In the genomic region with DNA sequence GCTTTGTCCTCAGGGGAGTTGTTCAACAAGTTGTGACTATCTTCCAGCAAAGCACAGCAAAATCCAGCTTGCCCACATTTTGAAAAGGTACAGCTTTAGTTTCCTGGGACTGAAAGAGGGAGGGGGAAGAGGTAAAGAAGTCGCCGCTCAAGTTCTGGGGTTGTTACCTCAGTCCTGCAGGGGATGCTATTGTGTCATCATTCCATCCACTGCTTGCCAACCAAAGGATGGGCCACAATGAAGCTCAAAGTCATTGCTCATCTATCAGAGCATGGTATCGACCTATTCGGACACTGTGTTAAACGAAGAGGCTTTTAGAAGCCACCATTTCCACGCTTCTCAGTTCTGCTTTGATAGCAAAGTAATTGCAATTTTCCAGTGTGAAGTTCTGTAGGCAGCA, we compare ENCODE assay signal across 12 cellular contexts. TPM values are rescaled to one million over a fixed set of nuclear protein-coding genes. Genes with fewer than 3 reads are reported as not detected.
A peak's percentile ranks its signal among the peaks of the same experiment; 100 is the strongest.
DNase-seq lines count a peak whose midpoint lies in the region; ATAC-seq, FAIRE-seq and TF ChIP-seq lines count a peak whose summit lies in the region.
"Had no signal": no experiment of that assay in that cellular context is flagged by ENCODE, and none has a peak within 500 bp of the region (broad histone marks: within the 10 kb centered on the region; RNA-seq: fewer than 3 reads in every experiment).

No MANE protein-coding gene starts in this region.

- TF ChIP-seq CTCF in SK-N-SH (IDR thresholded peaks at IDR 0.05) (0 out of 2 replicates have a peak, but pooled peaks have one; percentile 13), epithelial cell of proximal tubule (conservative IDR thresholded peaks at IDR 0.05; ENCODE audit: low read depth, low read length) (peak; percentile 55), smooth muscle cell (IDR thresholded peaks at IDR 0.05; ENCODE audit: borderline replicate concordance, insufficient read depth, poor library complexity, severe bottlenecking) (peak; percentile 25), omental fat pad (IDR thresholded peaks at IDR 0.05) (no peak)

- CTCF ChIA-PET in SK-N-SH (lab: Yijun Ruan, JAX), result interaction anchor here (0.6 to 1.7 kb wide), 4 partner anchors 15 to 771 kb away, joined by 3 to 5 read pairs (median 4); no protein-coding TSS in a partner anchor

- no peak overlapping the region for H3K27ac ChIP-seq in SK-N-SH (ENCODE audit: low read depth in 2 of 2, low read length in 1 of 2)
- H3K27ac ChIP-seq in smooth muscle cell (ENCODE audit: low read depth), result no peak overlapping the region
- H3K27ac ChIP-seq: BLaER1 had no signal

- H3F3A ChIP-seq in SK-N-SH (replicated peaks; ENCODE audit: insufficient read depth) (no peaks in the 10 kb centered on the region), smooth muscle cell (ENCODE audit: low read depth) (no peaks in the 10 kb centered on the region)

- H3K36me3 ChIP-seq in SK-N-SH (replicated peaks in 1 of 2; ENCODE audit: control insufficient read depth in 1 of 2, insufficient read depth in 2 of 2, low read length in 1 of 2) (no peaks in the 10 kb centered on the region), smooth muscle cell (ENCODE audit: low read depth) (no peaks in the 10 kb centered on the region)
- H3K36me3 ChIP-seq: BLaER1 had no signal

- no peak overlapping the region for H2AFZ ChIP-seq in SK-N-SH (ENCODE audit: low read depth)
- no peak overlapping the region for H2AFZ ChIP-seq in smooth muscle cell (ENCODE audit: low read depth)

- WGBS in SK-N-SH (ENCODE audit: low lambda C conversion rate), result 63% methylated on average over 6 of the region's 6 CpGs
- WGBS in smooth muscle cell (ENCODE audit: low lambda C conversion rate), result 52% methylated on average over 6 of the region's 6 CpGs

- TF ChIP-seq EP300 in SK-N-SH (IDR thresholded peaks at IDR 0.05; ENCODE audit: borderline replicate concordance in 1 of 2, low read depth in 1 of 2, low read length in 1 of 2), result no peak

- TF ChIP-seq RAD21 in SK-N-SH (IDR thresholded peaks at IDR 0.05; ENCODE audit: low read length), result peak; percentile 28

- H3K27me3 ChIP-seq in SK-N-SH (ENCODE audit: insufficient read depth), result no peaks in the 10 kb centered on the region
- H3K27me3 ChIP-seq in smooth muscle cell (ENCODE audit: low read depth), result no peaks in the 10 kb centered on the region
- H3K27me3 ChIP-seq: BLaER1 had no signal

- ATAC-seq in SK-N-SH treated with all-trans-retinoic acid at 6 μM for 48 hours (no peak), omental fat pad (ENCODE audit: low FRiP score) (no peak)

- H3K79me2 ChIP-seq in SK-N-SH (ENCODE audit: insufficient read depth) (no peaks in the 10 kb centered on the region), smooth muscle cell (ENCODE audit: low read depth) (no peaks in the 10 kb centered on the region)

- no peak for DNase-seq in SK-N-SH
- DNase-seq in NCI-H524 treated with DMSO at 0.1 percent for 48 hours (lab: John Stamatoyannopoulos, UW), result peak; percentile 3
- no peak for DNase-seq in epithelial cell of proximal tubule (ENCODE audit: low read depth)
- no peak for DNase-seq in smooth muscle cell (lab: John Stamatoyannopoulos, UW; ENCODE audit: unreplicated experiment)
- no peak for DNase-seq in middle frontal gyrus (ENCODE audit: extremely low spot score, low spot score)
- no peak for DNase-seq in HTR-8/SVneo (ENCODE audit: insufficient read length, low spot score)
- no peak for DNase-seq in omental fat pad (ENCODE audit: low spot score)
- DNase-seq: activated CD4-positive, alpha-beta T cell treated with anti-CD3 and anti-CD28 coated beads, Interleukin-2, amount 50 U/mL, for 48 hours; amygdala; RPMI8226 had no signal

- H3K9ac ChIP-seq in SK-N-SH (no peak overlapping the region), smooth muscle cell (ENCODE audit: low read depth) (no peak overlapping the region)
- H3K9ac ChIP-seq: BLaER1 had no signal

- H3K9me2 ChIP-seq in SK-N-SH, result no peaks in the 10 kb centered on the region

- H3K4me2 ChIP-seq in SK-N-SH (no peak overlapping the region), smooth muscle cell (no peak overlapping the region)
- H3K4me2 ChIP-seq: BLaER1 had no signal

- H3K4me1 ChIP-seq in SK-N-SH (ENCODE audit: control insufficient read depth in 1 of 2, insufficient read depth in 2 of 2, low read depth in 1 of 2, low read length in 1 of 2) (no peaks in the 10 kb centered on the region), smooth muscle cell (ENCODE audit: low read depth) (no peaks in the 10 kb centered on the region)

- no peaks in the 10 kb centered on the region for H4K20me1 ChIP-seq in SK-N-SH (ENCODE audit: insufficient read depth)
- H4K20me1 ChIP-seq in smooth muscle cell (ENCODE audit: low read depth), result no peaks in the 10 kb centered on the region
- H4K20me1 ChIP-seq: BLaER1 had no signal

- no peak for FAIRE-seq in HTR-8/SVneo (lab: Jason Lieb, UNC)

- POLR2A ChIA-PET in SK-N-SH (lab: Yijun Ruan, JAX), result no interaction called here

- H3K4me3 ChIP-seq in SK-N-SH (ENCODE audit: low read depth in 2 of 2, low read length in 1 of 2), result no peak overlapping the region
- H3K4me3 ChIP-seq in epithelial cell of proximal tubule (ENCODE audit: low read depth, low read length), result no peak overlapping the region
- no peak overlapping the region for H3K4me3 ChIP-seq in smooth muscle cell
- H3K4me3 ChIP-seq: BLaER1 had no signal

- H3K9me3 ChIP-seq in SK-N-SH, result no peaks in the 10 kb centered on the region
- no peaks in the 10 kb centered on the region for H3K9me3 ChIP-seq in smooth muscle cell (replicated peaks; ENCODE audit: low read depth)

TF ChIP-seq in SK-N-SH, 30 proteins besides CTCF, POLR2A, EP300 and RAD21 (continues in another document):
- TF ChIP-seq RFX5 (IDR thresholded peaks at IDR 0.05; ENCODE audit: low read length) (no peak), ZBTB33 (IDR thresholded peaks at IDR 0.05; ENCODE audit: borderline replicate concordance, low read depth) (no peak), ELF1 (IDR thresholded peaks at IDR 0.05) (no peak), JUND (IDR thresholded peaks at IDR 0.05) (no peak), USF1 (IDR thresholded peaks at IDR 0.05; ENCODE audit: borderline replicate concordance, low read depth) (no peak), NFIC (IDR thresholded peaks at IDR 0.05; ENCODE audit: borderline replicate concordance) (no peak), POLR2AphosphoS5 (IDR thresholded peaks at IDR 0.05; ENCODE audit: low read depth, low read length) (no peak)

TF ChIP-seq in SK-N-SH treated with all-trans-retinoic acid at 6 μM for 48 hours, 23 proteins besides CTCF, POLR2A, EP300 and RAD21:
- TF ChIP-seq TCF4 (CRISPR knock-in tag; IDR thresholded peaks at IDR 0.05; ENCODE audit: borderline replicate concordance), result no peak
- TF ChIP-seq ZFP3 (CRISPR knock-in tag; IDR thresholded peaks at IDR 0.05), result no peak
- no peak for TF ChIP-seq ZC3H10 (CRISPR knock-in tag; IDR thresholded peaks at IDR 0.05)
- TF ChIP-seq, protein P1, sequence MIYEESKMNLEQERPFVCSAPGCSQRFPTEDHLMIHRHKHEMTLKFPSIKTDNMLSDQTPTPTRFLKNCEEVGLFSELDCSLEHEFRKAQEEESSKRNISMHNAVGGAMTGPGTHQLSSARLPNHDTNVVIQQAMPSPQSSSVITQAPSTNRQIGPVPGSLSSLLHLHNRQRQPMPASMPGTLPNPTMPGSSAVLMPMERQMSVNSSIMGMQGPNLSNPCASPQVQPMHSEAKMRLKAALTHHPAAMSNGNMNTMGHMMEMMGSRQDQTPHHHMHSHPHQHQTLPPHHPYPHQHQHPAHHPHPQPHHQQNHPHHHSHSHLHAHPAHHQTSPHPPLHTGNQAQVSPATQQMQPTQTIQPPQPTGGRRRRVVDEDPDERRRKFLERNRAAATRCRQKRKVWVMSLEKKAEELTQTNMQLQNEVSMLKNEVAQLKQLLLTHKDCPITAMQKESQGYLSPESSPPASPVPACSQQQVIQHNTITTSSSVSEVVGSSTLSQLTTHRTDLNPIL (CRISPR knock-in tag; IDR thresholded peaks at IDR 0.05; ENCODE audit: low read depth), result no peak
- TF ChIP-seq ARNTL (CRISPR knock-in tag; IDR thresholded peaks at IDR 0.05; ENCODE audit: borderline replicate concordance, low read depth), result no peak
- TF ChIP-seq GLIS3 (CRISPR knock-in tag; IDR thresholded peaks at IDR 0.05), result no peak
- TF ChIP-seq OSR1 (CRISPR knock-in tag; IDR thresholded peaks at IDR 0.05), result no peak

RNA-seq across cellular contexts. Expression of gene NPY, which starts 34.3 kb away (rescaled TPM):
- polyA plus RNA-seq in SK-N-SH (2012; rRNA removed) (2.6 and 8.2 TPM in 2 replicates), smooth muscle cell (5.4 and 10.6 TPM in 2 replicates)
- 5.7 and 19.2 TPM in 2 replicates for polyA plus RNA-seq in SK-N-SH (2012; cell fraction: cytosol; rRNA removed)
- 1.4 and 4.3 TPM in 2 replicates for polyA plus RNA-seq in SK-N-SH (2012; cell fraction: nucleus; rRNA removed)
- total RNA-seq in epithelial cell of proximal tubule (0.43 TPM in 1 of 2 replicates, not detected in the other), smooth muscle cell (0.54 and 0.63 TPM in 2 replicates), omental fat pad (1 to 10 TPM in 2 of 4 donors, not detected in 2; 1.3 to 2.5 TPM)

Comparison
In these comparisons a context has a peak if more than half of its experiments do, and no peak if none do; other contexts are left out.
1. CTCF ChIP-seq: peak in SK-N-SH (single experiment), epithelial cell of proximal tubule (single experiment) and smooth muscle cell (single experiment); none in omental fat pad (0 of 3).